ENCODE assay signal across 2 cellular contexts in genomic region chr2:239391286-239392071, GRCh38.
TF ChIP-seq lines count a peak whose summit lies in the region.

No MANE protein-coding gene starts in this region.

TF ChIP-seq in SK-N-SH, 30 proteins besides CTCF, POLR2A, EP300 and RAD21 (continued from another document):
- TF ChIP-seq RXRA (IDR thresholded peaks at IDR 0.05; ENCODE audit: borderline replicate concordance, low read depth) (no peak), IRF3 (IDR thresholded peaks at IDR 0.05; ENCODE audit: low read depth, low read length) (no peak), FOXM1 (IDR thresholded peaks at IDR 0.05; ENCODE audit: low read depth) (no peak), GATA2 (CRISPR knock-in tag; IDR thresholded peaks at IDR 0.05) (no peak), ELF1 (IDR thresholded peaks at IDR 0.05) (no peak), NRF1 (IDR thresholded peaks at IDR 0.05; ENCODE audit: low read depth, low read length) (no peak), MXI1 (IDR thresholded peaks at IDR 0.05; ENCODE audit: low read depth, low read length) (no peak), TAF1 (IDR thresholded peaks at IDR 0.05; ENCODE audit: borderline replicate concordance, low read depth, low read length) (no peak), GABPA (IDR thresholded peaks at IDR 0.05; ENCODE audit: low read depth) (no peak)

TF ChIP-seq in SK-N-SH treated with all-trans-retinoic acid at 6 μM for 48 hours, 23 proteins besides CTCF, POLR2A, EP300 and RAD21 (continued from another document):
- no peak for TF ChIP-seq CREB5 (CRISPR knock-in tag; IDR thresholded peaks at IDR 0.05; ENCODE audit: low read depth)
- no peak for TF ChIP-seq TCF4 (CRISPR knock-in tag; IDR thresholded peaks at IDR 0.05; ENCODE audit: borderline replicate concordance)
- no peak for TF ChIP-seq ZFP3 (CRISPR knock-in tag; IDR thresholded peaks at IDR 0.05)
- no peak for TF ChIP-seq ZNF8 (CRISPR knock-in tag; IDR thresholded peaks at IDR 0.05)
- no peak for TF ChIP-seq PPARA (CRISPR knock-in tag; IDR thresholded peaks at IDR 0.05; ENCODE audit: borderline replicate concordance)
